In genomic region chr2:216281881-216282280, GRCh38 we compare ENCODE assay signal across 24 cellular contexts.
"Had no signal": no experiment of that assay in that cellular context is flagged by ENCODE, and none has a peak within 500 bp of the region (broad histone marks: within the 10 kb centered on the region; RNA-seq: fewer than 3 reads in every experiment).

No MANE protein-coding gene starts in this region.

- H3K27me3 ChIP-seq: ascending aorta, hepatocyte, neutrophil, right lobe of liver, vagina had no signal

- H3K4me2 ChIP-seq: hepatocyte, smooth muscle cell had no signal

- ATAC-seq: activated CD4-positive, CD25-positive, alpha-beta regulatory T cell treated with anti-CD3 and anti-CD28 coated beads, Interleukin-2, amount 50 U/mL, for 24 hours; activated T-cell treated with anti-CD3 and anti-CD28 coated beads, Interleukin-2, amount 50 U/mL, for 72 hours; lower lobe of right lung; naive thymus-derived CD4-positive, alpha-beta T cell; right lobe of liver; stimulated activated naive CD8-positive, alpha-beta T cell treated with anti-CD3 and anti-CD28 coated beads, Interleukin-15, amount 100 ng/mL, for 72 hours had no signal

- DNase-seq: activated CD4-positive, alpha-beta T cell treated with anti-CD3 and anti-CD28 coated beads, Interleukin-2, amount 10 ng/mL, durations not matched to agents 7 days and 5 days; activated CD8-positive, alpha-beta memory T cell treated with anti-CD3 and anti-CD28 coated beads, Interleukin-2, amount 50 U/mL, for 4 hours; activated effector memory CD4-positive, alpha-beta T cell treated with anti-CD3 and anti-CD28 coated beads, Interleukin-2, amount 50 U/mL, for 16 hours; activated naive CD4-positive, alpha-beta T cell treated with anti-CD3 and anti-CD28 coated beads, Interleukin-2, amount 50 U/mL, for 16 hours; activated T-cell treated with anti-CD3 and anti-CD28 coated beads, Interleukin-2, amount 50 U/mL, for 72 hours; cerebellar nuclear complex; effector memory CD4-positive, alpha-beta T cell; esophagus squamous epithelium; lower lobe of right lung; naive thymus-derived CD4-positive, alpha-beta T cell; right lobe of liver; stimulated activated CD4-positive, alpha-beta T cell treated with anti-CD3 and anti-CD28 coated beads, Interleukin-4, amount 100 ng/mL, for 1 hour; stimulated activated naive CD8-positive, alpha-beta T cell treated with anti-CD3 and anti-CD28 coated beads, Interleukin-15, amount 100 ng/mL, for 72 hours; trophoblast cell had no signal

- H3K27ac ChIP-seq: ascending aorta, esophagus squamous epithelium, hepatocyte, lower lobe of right lung, neutrophil, parathyroid adenoma, right lobe of liver, suprapubic skin, vagina had no signal

- H2AFZ ChIP-seq: hepatocyte, parathyroid adenoma had no signal

- H3K4me1 ChIP-seq: ascending aorta, lower lobe of right lung, parathyroid adenoma, right lobe of liver, vagina had no signal

- H3K79me2 ChIP-seq: hepatocyte, parathyroid adenoma had no signal

- H3K27ac Mint-ChIP-seq: activated CD4-positive, alpha-beta T cell treated with anti-CD3 and anti-CD28 coated beads, Interleukin-2, amount 10 ng/mL, durations not matched to agents 7 days and 5 days; activated T-cell treated with anti-CD3 and anti-CD28 coated beads, Interleukin-2, amount 50 U/mL, for 72 hours; dendritic cell treated with granulocyte-macrophage colony-stimulating factor and Interleukin-4, amounts not matched to agents 40 ng/mL and 50 ng/mL, for 4 days; naive thymus-derived CD4-positive, alpha-beta T cell; stimulated activated naive CD8-positive, alpha-beta T cell treated with anti-CD3 and anti-CD28 coated beads, Interleukin-15, amount 100 ng/mL, for 72 hours; T-helper 1 cell treated with Interleukin-12 subunit alpha and Interleukin-12 subunit beta and Interleukin-4 antibody, amounts not matched to agents 30 μg/mL and 1 μg/mL, for 36 hours had no signal

- H3K9ac ChIP-seq: parathyroid adenoma had no signal

- H3K27me3 Mint-ChIP-seq: activated CD4-positive, alpha-beta T cell treated with anti-CD3 and anti-CD28 coated beads, Interleukin-2, amount 10 ng/mL, durations not matched to agents 7 days and 5 days; dendritic cell treated with granulocyte-macrophage colony-stimulating factor and Interleukin-4, amounts not matched to agents 40 ng/mL and 50 ng/mL, for 4 days; naive thymus-derived CD4-positive, alpha-beta T cell; stimulated activated naive CD8-positive, alpha-beta T cell treated with anti-CD3 and anti-CD28 coated beads, Interleukin-15, amount 100 ng/mL, for 72 hours had no signal

- H3K4me3 Mint-ChIP-seq: activated CD4-positive, alpha-beta T cell treated with anti-CD3 and anti-CD28 coated beads, Interleukin-2, amount 10 ng/mL, durations not matched to agents 7 days and 5 days; activated T-cell treated with anti-CD3 and anti-CD28 coated beads, Interleukin-2, amount 50 U/mL, for 72 hours; dendritic cell treated with granulocyte-macrophage colony-stimulating factor and Interleukin-4, amounts not matched to agents 40 ng/mL and 50 ng/mL, for 4 days; naive thymus-derived CD4-positive, alpha-beta T cell; stimulated activated naive CD8-positive, alpha-beta T cell treated with anti-CD3 and anti-CD28 coated beads, Interleukin-15, amount 100 ng/mL, for 72 hours; T-helper 1 cell treated with Interleukin-12 subunit alpha and Interleukin-12 subunit beta and Interleukin-4 antibody, amounts not matched to agents 30 μg/mL and 1 μg/mL, for 36 hours had no signal

- H3K4me1 Mint-ChIP-seq: activated CD4-positive, alpha-beta T cell treated with anti-CD3 and anti-CD28 coated beads, Interleukin-2, amount 10 ng/mL, durations not matched to agents 7 days and 5 days; stimulated activated naive CD8-positive, alpha-beta T cell treated with anti-CD3 and anti-CD28 coated beads, Interleukin-15, amount 100 ng/mL, for 72 hours had no signal

- H3K9me3 ChIP-seq: ascending aorta, esophagus squamous epithelium, lower lobe of right lung, neutrophil, right lobe of liver, suprapubic skin, vagina had no signal

- H3K36me3 ChIP-seq: ascending aorta, esophagus squamous epithelium, lower lobe of right lung, neutrophil, right lobe of liver, suprapubic skin, vagina had no signal

- H3K9me3 Mint-ChIP-seq: activated CD4-positive, alpha-beta T cell treated with anti-CD3 and anti-CD28 coated beads, Interleukin-2, amount 10 ng/mL, durations not matched to agents 7 days and 5 days; activated T-cell treated with anti-CD3 and anti-CD28 coated beads, Interleukin-2, amount 50 U/mL, for 72 hours; dendritic cell treated with granulocyte-macrophage colony-stimulating factor and Interleukin-4, amounts not matched to agents 40 ng/mL and 50 ng/mL, for 4 days; stimulated activated naive CD8-positive, alpha-beta T cell treated with anti-CD3 and anti-CD28 coated beads, Interleukin-15, amount 100 ng/mL, for 72 hours; T-helper 1 cell treated with Interleukin-12 subunit alpha and Interleukin-12 subunit beta and Interleukin-4 antibody, amounts not matched to agents 30 μg/mL and 1 μg/mL, for 36 hours had no signal

- H3K36me3 Mint-ChIP-seq: naive thymus-derived CD4-positive, alpha-beta T cell had no signal

- H3K4me3 ChIP-seq: ascending aorta, esophagus squamous epithelium, hepatocyte, lower lobe of right lung, right lobe of liver, smooth muscle cell, suprapubic skin, vagina had no signal
